ENCODE assay signal across 9 cellular contexts in the genomic region with DNA sequence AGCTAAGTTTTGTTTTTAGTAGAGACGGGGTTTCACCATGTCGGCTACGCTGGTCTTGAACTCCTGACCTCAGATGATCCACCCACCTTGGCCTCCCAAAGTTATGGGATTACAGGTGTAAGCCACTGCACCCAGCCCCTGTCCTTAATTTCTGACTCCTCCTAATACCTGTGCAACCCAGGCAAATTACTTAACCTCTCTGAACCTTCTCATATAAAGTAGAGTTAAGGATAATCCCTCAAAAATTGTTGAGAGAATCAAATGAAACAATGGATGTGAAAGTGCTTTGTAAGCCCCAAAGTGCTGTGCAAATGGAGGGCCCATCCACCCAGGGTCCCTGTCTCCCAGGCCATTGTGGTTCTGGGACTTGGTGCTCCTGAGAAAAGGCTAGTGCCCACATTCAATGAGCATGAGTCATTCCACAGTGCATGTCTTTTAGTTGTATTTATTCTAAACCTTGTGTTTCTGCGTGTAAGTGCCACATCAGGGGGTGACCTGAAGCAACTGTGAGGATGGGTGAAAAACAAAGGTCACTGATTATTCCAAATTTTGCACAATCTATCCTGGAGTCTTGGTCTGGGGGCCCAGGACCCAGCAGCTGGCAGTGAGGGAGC.
DNase-seq lines count a peak whose midpoint lies in the region; TF ChIP-seq lines count a peak whose summit lies in the region.
"Had no signal": no experiment of that assay in that cellular context is flagged by ENCODE, and none has a peak within 500 bp of the region (broad histone marks: within the 10 kb centered on the region; RNA-seq: fewer than 3 reads in every experiment).

No MANE protein-coding gene starts in this region.

- POLR2A ChIA-PET in HEK293 (lab: Yijun Ruan, JAX) = no interaction called here

- H3K27me3 ChIP-seq in mesendoderm (ENCODE audit: insufficient read depth, low read length, poor library complexity) (no peaks in the 10 kb centered on the region), WERI-Rb-1 (ENCODE audit: insufficient read depth, low read depth, severe bottlenecking) (no peaks in the 10 kb centered on the region)

- H3K23ac ChIP-seq in mesendoderm (ENCODE audit: low read length) = no peak overlapping the region

- DNase-seq in 8988T (peak; percentile 51), amniotic epithelial cell (ENCODE audit: low read depth) (peak; percentile 39), mesendoderm (peak; percentile 58), NCI-H1105 treated with DMSO at 0.1 percent for 48 hours (lab: John Stamatoyannopoulos, UW) (no peak), HuH-7 (ENCODE audit: low spot score) (no peak), WERI-Rb-1 (no peak)
- no peak for DNase-seq in activated naive CD4-positive, alpha-beta T cell (lab: John Stamatoyannopoulos, UW)
- DNase-seq: stimulated activated CD4-positive, alpha-beta T cell treated with anti-CD3 and anti-CD28 coated beads, Interleukin-12 subunit alpha, Interleukin-12 subunit beta, amount 100 ng/mL, for 4 hours had no signal

- no peak overlapping the region for H2BK120ac ChIP-seq in mesendoderm (ENCODE audit: low read depth, low read length)

- H2BK5ac ChIP-seq in mesendoderm (ENCODE audit: low read length) = no peak overlapping the region

- no peaks in the 10 kb centered on the region for H3K9me3 ChIP-seq in HEK293 (ENCODE audit: control insufficient read depth, insufficient read depth, low read depth, low read length)
- H3K9me3 ChIP-seq in WERI-Rb-1 (ENCODE audit: severe bottlenecking) = no peaks in the 10 kb centered on the region

- no peaks in the 10 kb centered on the region for H3K79me1 ChIP-seq in mesendoderm (ENCODE audit: low read length)

- no peak overlapping the region for H3K4me2 ChIP-seq in mesendoderm (ENCODE audit: low read length)

- no peak overlapping the region for H4K5ac ChIP-seq in mesendoderm (ENCODE audit: low read length)

- H3K4me1 ChIP-seq in HEK293 (ENCODE audit: control insufficient read depth, insufficient read depth, low read length) = no peaks in the 10 kb centered on the region; the same call in 1 of the 2 replicates
- H3K4me1 ChIP-seq in mesendoderm (ENCODE audit: control insufficient read depth, low read depth, low read length) = peaks cover 6% of the 10 kb centered on the region

- H3K4me3 ChIP-seq in HEK293 (ENCODE audit: low read depth, low read length) = no peak overlapping the region
- H3K4me3 ChIP-seq in mesendoderm (ENCODE audit: low read length) = no peak overlapping the region
- H3K4me3 ChIP-seq in WERI-Rb-1 (ENCODE audit: low read depth, low read length) = no peak overlapping the region

- no peak overlapping the region for H3K9ac ChIP-seq in mesendoderm (ENCODE audit: low read length)

- no peak overlapping the region for H3K18ac ChIP-seq in mesendoderm (ENCODE audit: low read length)

- no peak overlapping the region for H2AK5ac ChIP-seq in mesendoderm (ENCODE audit: low read length)

- no peaks in the 10 kb centered on the region for H3K36me3 ChIP-seq in HEK293 (ENCODE audit: control insufficient read depth in 2 of 2, insufficient read depth in 1 of 2, low read length in 2 of 2)
- no peaks in the 10 kb centered on the region for H3K36me3 ChIP-seq in mesendoderm (ENCODE audit: control insufficient read depth, insufficient read depth, low read length)
- no peaks in the 10 kb centered on the region for H3K36me3 ChIP-seq in WERI-Rb-1

- WGBS in mesendoderm (ENCODE audit: extremely low coverage, insufficient coverage, low lambda C conversion rate) = no CpG with 5 or more reads among the region's 4 CpGs

- TF ChIP-seq CTCF in HEK293 (tag by site-specific recombination; IDR thresholded peaks at IDR 0.05) = no peak
- TF ChIP-seq CTCF in WERI-Rb-1 (IDR thresholded peaks at IDR 0.05; ENCODE audit: low read depth, low read length) = no peak

- no peak overlapping the region for H3K4ac ChIP-seq in mesendoderm (ENCODE audit: low read depth, low read length)

- no peak overlapping the region for H4K8ac ChIP-seq in mesendoderm (ENCODE audit: low read depth, low read length)

- H3K27ac ChIP-seq in HEK293 (ENCODE audit: extremely low read depth, low read depth, low read length) (no peak overlapping the region), mesendoderm (ENCODE audit: low read depth, low read length) (no peak overlapping the region), WERI-Rb-1 (no peak overlapping the region)

- CTCF ChIA-PET in HEK293 (lab: Yijun Ruan, JAX) = interaction anchor here (0.6 to 0.9 kb wide), 3 partner anchors 15 to 139 kb away, joined by 3 to 6 read pairs (median 3); no protein-coding TSS in a partner anchor

- H3K56ac ChIP-seq in mesendoderm (ENCODE audit: low read length) = no peak overlapping the region

- H3K79me2 ChIP-seq in mesendoderm (ENCODE audit: control insufficient read depth, insufficient read depth, low read length) = no peaks in the 10 kb centered on the region

- H2BK15ac ChIP-seq in mesendoderm (replicated peaks; ENCODE audit: low read depth) = no peak overlapping the region

TF ChIP-seq in HEK293, 187 proteins besides CTCF, POLR2A, EP300 and RAD21:
- TF ChIP-seq ZBTB7A (tag by site-specific recombination; IDR thresholded peaks at IDR 0.05; ENCODE audit: low read depth) = no peak
- TF ChIP-seq, protein P1, sequence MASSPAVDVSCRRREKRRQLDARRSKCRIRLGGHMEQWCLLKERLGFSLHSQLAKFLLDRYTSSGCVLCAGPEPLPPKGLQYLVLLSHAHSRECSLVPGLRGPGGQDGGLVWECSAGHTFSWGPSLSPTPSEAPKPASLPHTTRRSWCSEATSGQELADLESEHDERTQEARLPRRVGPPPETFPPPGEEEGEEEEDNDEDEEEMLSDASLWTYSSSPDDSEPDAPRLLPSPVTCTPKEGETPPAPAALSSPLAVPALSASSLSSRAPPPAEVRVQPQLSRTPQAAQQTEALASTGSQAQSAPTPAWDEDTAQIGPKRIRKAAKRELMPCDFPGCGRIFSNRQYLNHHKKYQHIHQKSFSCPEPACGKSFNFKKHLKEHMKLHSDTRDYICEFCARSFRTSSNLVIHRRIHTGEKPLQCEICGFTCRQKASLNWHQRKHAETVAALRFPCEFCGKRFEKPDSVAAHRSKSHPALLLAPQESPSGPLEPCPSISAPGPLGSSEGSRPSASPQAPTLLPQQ (tag by site-specific recombination; IDR thresholded peaks at IDR 0.05) = no peak
- TF ChIP-seq, protein P2, sequence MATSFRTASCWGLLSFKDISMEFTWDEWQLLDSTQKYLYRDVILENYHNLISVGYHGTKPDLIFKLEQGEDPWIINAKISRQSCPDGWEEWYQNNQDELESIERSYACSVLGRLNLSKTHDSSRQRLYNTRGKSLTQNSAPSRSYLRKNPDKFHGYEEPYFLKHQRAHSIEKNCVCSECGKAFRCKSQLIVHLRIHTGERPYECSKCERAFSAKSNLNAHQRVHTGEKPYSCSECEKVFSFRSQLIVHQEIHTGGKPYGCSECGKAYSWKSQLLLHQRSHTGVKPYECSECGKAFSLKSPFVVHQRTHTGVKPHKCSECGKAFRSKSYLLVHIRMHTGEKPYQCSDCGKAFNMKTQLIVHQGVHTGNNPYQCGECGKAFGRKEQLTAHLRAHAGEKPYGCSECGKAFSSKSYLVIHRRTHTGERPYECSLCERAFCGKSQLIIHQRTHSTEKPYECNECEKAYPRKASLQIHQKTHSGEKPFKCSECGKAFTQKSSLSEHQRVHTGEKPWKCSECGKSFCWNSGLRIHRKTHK (tag by site-specific recombination; IDR thresholded peaks at IDR 0.05) = no peak
- TF ChIP-seq ZSCAN16 (tag by site-specific recombination; IDR thresholded peaks at IDR 0.05) = no peak
- no peak for TF ChIP-seq ZNF701 (tag by site-specific recombination; IDR thresholded peaks at IDR 0.05)
- TF ChIP-seq ZBTB20 (tag by site-specific recombination; IDR thresholded peaks at IDR 0.05) = 0 out of 2 replicates have a peak, but pooled peaks have one; percentile 21
- no peak for TF ChIP-seq OSR2 (tag by site-specific recombination; IDR thresholded peaks at IDR 0.05)
- 0 out of 2 replicates have a peak, but pooled peaks have one; percentile 21 for TF ChIP-seq ZNF768 (tag by site-specific recombination; IDR thresholded peaks at IDR 0.05)
- TF ChIP-seq, protein P3, sequence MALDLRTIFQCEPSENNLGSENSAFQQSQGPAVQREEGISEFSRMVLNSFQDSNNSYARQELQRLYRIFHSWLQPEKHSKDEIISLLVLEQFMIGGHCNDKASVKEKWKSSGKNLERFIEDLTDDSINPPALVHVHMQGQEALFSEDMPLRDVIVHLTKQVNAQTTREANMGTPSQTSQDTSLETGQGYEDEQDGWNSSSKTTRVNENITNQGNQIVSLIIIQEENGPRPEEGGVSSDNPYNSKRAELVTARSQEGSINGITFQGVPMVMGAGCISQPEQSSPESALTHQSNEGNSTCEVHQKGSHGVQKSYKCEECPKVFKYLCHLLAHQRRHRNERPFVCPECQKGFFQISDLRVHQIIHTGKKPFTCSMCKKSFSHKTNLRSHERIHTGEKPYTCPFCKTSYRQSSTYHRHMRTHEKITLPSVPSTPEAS (tag by site-specific recombination; IDR thresholded peaks at IDR 0.05) = no peak
- peak; percentile 82 for TF ChIP-seq FEZF1 (tag by site-specific recombination; IDR thresholded peaks at IDR 0.05)
- TF ChIP-seq ZNF302 (tag by site-specific recombination; IDR thresholded peaks at IDR 0.05; ENCODE audit: low read depth) = no peak
- TF ChIP-seq ZNF624 (tag by site-specific recombination; IDR thresholded peaks at IDR 0.05) = no peak
- no peak for TF ChIP-seq ZNF366 (tag by site-specific recombination; conservative IDR thresholded peaks at IDR 0.05)

Comparison
In these comparisons a context has a peak if more than half of its experiments do, and no peak if none do; other contexts are left out.
1. DNase-seq: peak in 8988T (single experiment), amniotic epithelial cell (single experiment) and mesendoderm (single experiment); none in activated naive CD4-positive, alpha-beta T cell (0 of 4), NCI-H1105 treated with DMSO at 0.1 percent for 48 hours (single experiment), HuH-7 (single experiment) and WERI-Rb-1 (single experiment).